11 cellular contexts compared by ENCODE assay signal in the genomic region with DNA sequence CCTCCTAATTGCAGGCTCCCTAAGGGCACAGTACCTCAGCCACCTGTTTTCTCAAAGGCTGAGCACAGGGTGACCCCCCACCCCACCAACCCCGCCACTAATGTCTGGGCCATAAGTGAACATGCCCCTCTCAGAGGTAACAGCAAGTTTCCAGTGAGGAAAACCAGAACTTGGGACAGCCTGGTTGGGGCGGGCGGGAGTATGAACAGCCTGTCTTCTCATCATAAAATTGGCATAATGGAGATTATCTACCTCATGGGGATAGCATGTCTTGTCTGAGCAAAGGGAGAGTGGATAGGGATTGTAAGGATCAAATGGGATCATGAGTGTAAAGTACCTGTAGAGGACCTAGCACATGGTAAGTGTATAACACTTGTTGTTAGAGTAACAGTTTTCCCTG. TPM values are rescaled to one million over a fixed set of nuclear protein-coding genes. Genes with fewer than 3 reads are reported as not detected.
DNase-seq lines count a peak whose midpoint lies in the region; ATAC-seq and TF ChIP-seq lines count a peak whose summit lies in the region.
"Not testable (repeated sequence)": the region's sequence is repeated elsewhere in the genome, so short reads cannot be mapped to it uniquely, and the experiment has no call there.
"Had no signal": no experiment of that assay in that cellular context is flagged by ENCODE, and none has a peak within 500 bp of the region (broad histone marks: within the 10 kb centered on the region; RNA-seq: fewer than 3 reads in every experiment).

No MANE protein-coding gene starts in this region.

- peak overlapping the region in 8 of 11 experiments; percentile 0 to 63 (median 14); a peak in 3 of 22 replicates for H3K9ac ChIP-seq in BLaER1 treated with 17β-estradiol and CSF1 and Interleukin-3, amounts not matched to agents 10 nM and 100 nM
- peak overlapping the region; percentile 18 for H3K9ac ChIP-seq in adipocyte (ENCODE audit: low read length)

- H3K4me2 ChIP-seq in BLaER1 treated with 17β-estradiol and CSF1 and Interleukin-3, amounts not matched to agents 10 nM and 100 nM, result peak overlapping the region in 7 of 11 experiments; percentile 3 to 81 (median 35); a peak in 6 of 22 replicates
- not testable (repeated sequence) for H3K4me2 ChIP-seq in GM23338

- peaks cover 22 to 31% (median 29%) of the 10 kb centered on the region in 10 experiments for H3K4me1 ChIP-seq in BLaER1 treated with 17β-estradiol and CSF1 and Interleukin-3, amounts not matched to agents 10 nM and 100 nM
- H3K4me1 ChIP-seq in GM23338 (ENCODE audit: insufficient read depth); adipocyte (ENCODE audit: control insufficient read depth, insufficient read depth, low read length); cardiac muscle cell (ENCODE audit: low read depth): not testable (repeated sequence)

- H2AFZ ChIP-seq in GM23338, result not testable (repeated sequence)

- H3K9me2 ChIP-seq in GM23338 (ENCODE audit: insufficient read depth), result not testable (repeated sequence)

- peaks cover 28 to 32% (median 30%) of the 10 kb centered on the region in 11 experiments; a peak in 21 of 22 replicates for H4K20me1 ChIP-seq in BLaER1 treated with 17β-estradiol and CSF1 and Interleukin-3, amounts not matched to agents 10 nM and 100 nM
- H4K20me1 ChIP-seq in GM23338 (replicated peaks; ENCODE audit: insufficient read depth), result not testable (repeated sequence)

- H3K4me3 Mint-ChIP-seq in GM23338, result peak overlapping the region; percentile 46; the same call in 1 of the 3 replicates
- peak overlapping the region in 2 of 3 donors; percentile 28 to 54 for H3K4me3 Mint-ChIP-seq in T-cell
- not testable (repeated sequence) for H3K4me3 Mint-ChIP-seq in activated T-cell treated with anti-CD3 and anti-CD28 coated beads, Interleukin-2, amount 50 U/mL, for 24 hours
- H3K4me3 Mint-ChIP-seq in nephron, result peak overlapping the region; percentile 71 to 84 (median 82)
- H3K4me3 Mint-ChIP-seq in stimulated activated naive CD8-positive, alpha-beta T cell treated with anti-CD3 and anti-CD28 coated beads, Interleukin-15, Interleukin-2, amounts not matched to agents 100 ng/mL and 50 ng/mL, for 24 hours, result peak overlapping the region; percentile 48

- not testable (repeated sequence) for H3K27me3 ChIP-seq in BLaER1 treated with 17β-estradiol and CSF1 and Interleukin-3, amounts not matched to agents 10 nM and 100 nM; GM23338 (ENCODE audit: insufficient read depth); adipocyte (replicated peaks; ENCODE audit: control insufficient read depth, insufficient read depth, low read length); cardiac muscle cell

- not testable (repeated sequence) for ATAC-seq in GM23338; T-cell (replicated peaks in 1 of 4)

- CTCF ChIA-PET in T-cell (lab: Charles Lee), result not testable (repeated sequence)

- not testable (repeated sequence) for H3K27ac ChIP-seq in BLaER1 treated with 17β-estradiol and CSF1 and Interleukin-3, amounts not matched to agents 10 nM and 100 nM; GM23338 (ENCODE audit: low read depth)
- peak overlapping the region; percentile 48 for H3K27ac ChIP-seq in cardiac muscle cell

- not testable (repeated sequence) for H3K9me3 Mint-ChIP-seq in GM23338; T-cell; activated T-cell treated with anti-CD3 and anti-CD28 coated beads, Interleukin-2, amount 50 U/mL, for 24 hours; nephron; stimulated activated naive CD8-positive, alpha-beta T cell treated with anti-CD3 and anti-CD28 coated beads, Interleukin-15, Interleukin-2, amounts not matched to agents 100 ng/mL and 50 ng/mL, for 24 hours

- H3K79me2 ChIP-seq in GM23338 (replicated peaks; ENCODE audit: insufficient read depth), result not testable (repeated sequence)

- not testable (repeated sequence) for DNase-seq in GM23338 (ENCODE audit: low spot score); T-cell; activated T-cell treated with anti-CD3 and anti-CD28 coated beads, Interleukin-2, amount 50 U/mL, for 24 hours; adipocyte (ENCODE audit: low read depth); cardiac muscle cell (ENCODE audit: low read depth in 1 of 2, low spot score in 1 of 2)

- H3K36me3 ChIP-seq in BLaER1 treated with 17β-estradiol and CSF1 and Interleukin-3, amounts not matched to agents 10 nM and 100 nM, result peaks cover 29 to 33% (median 30%) of the 10 kb centered on the region in 11 experiments
- not testable (repeated sequence) for H3K36me3 ChIP-seq in GM23338 (ENCODE audit: insufficient read depth)
- H3K36me3 ChIP-seq in adipocyte (ENCODE audit: control insufficient read depth, insufficient read depth, low read length, severe bottlenecking), result peaks cover 29% of the 10 kb centered on the region
- peaks cover 15% of the 10 kb centered on the region for H3K36me3 ChIP-seq in cardiac muscle cell

- POLR2A ChIA-PET in T-cell (lab: Charles Lee), result not testable (repeated sequence)

- not testable (repeated sequence) for H3K4me1 Mint-ChIP-seq in GM23338, nephron
- peaks cover 13 to 32% (median 27%) of the 10 kb centered on the region in 3 donors for H3K4me1 Mint-ChIP-seq in T-cell
- H3K4me1 Mint-ChIP-seq in activated T-cell treated with anti-CD3 and anti-CD28 coated beads, Interleukin-2, amount 50 U/mL, for 24 hours (ENCODE audit: low read depth), result peaks cover 20% of the 10 kb centered on the region
- peaks cover 28% of the 10 kb centered on the region for H3K4me1 Mint-ChIP-seq in stimulated activated naive CD8-positive, alpha-beta T cell treated with anti-CD3 and anti-CD28 coated beads, Interleukin-15, Interleukin-2, amounts not matched to agents 100 ng/mL and 50 ng/mL, for 24 hours (ENCODE audit: low read depth)

- H3K27me3 Mint-ChIP-seq in GM23338 (ENCODE audit: insufficient read depth, low read depth, poor library complexity); T-cell; activated T-cell treated with anti-CD3 and anti-CD28 coated beads, Interleukin-2, amount 50 U/mL, for 24 hours; nephron (ENCODE audit: low read depth); stimulated activated naive CD8-positive, alpha-beta T cell treated with anti-CD3 and anti-CD28 coated beads, Interleukin-15, Interleukin-2, amounts not matched to agents 100 ng/mL and 50 ng/mL, for 24 hours: not testable (repeated sequence)

- not testable (repeated sequence) for H3K4me3 ChIP-seq in BLaER1 treated with 17β-estradiol and CSF1 and Interleukin-3, amounts not matched to agents 10 nM and 100 nM; GM23338; adipocyte (ENCODE audit: low read length); cardiac muscle cell

- not testable (repeated sequence) for TF ChIP-seq CTCF in GM23338 (conservative IDR thresholded peaks at IDR 0.05; ENCODE audit: low read depth in 2 of 2); cardiac muscle cell (IDR thresholded peaks at IDR 0.05; ENCODE audit: low read depth, low read length); nephron (IDR thresholded peaks at IDR 0.05; ENCODE audit: unreplicated experiment in 3 of 3)

- not testable (repeated sequence) for H3F3A ChIP-seq in GM23338 (replicated peaks; ENCODE audit: low read depth)

- H3K27ac Mint-ChIP-seq in GM23338, T-cell, nephron: not testable (repeated sequence)
- peak overlapping the region; percentile 64 for H3K27ac Mint-ChIP-seq in activated T-cell treated with anti-CD3 and anti-CD28 coated beads, Interleukin-2, amount 50 U/mL, for 24 hours
- peak overlapping the region; percentile 86 for H3K27ac Mint-ChIP-seq in stimulated activated naive CD8-positive, alpha-beta T cell treated with anti-CD3 and anti-CD28 coated beads, Interleukin-15, Interleukin-2, amounts not matched to agents 100 ng/mL and 50 ng/mL, for 24 hours

- H3K9me3 ChIP-seq in BLaER1 treated with 17β-estradiol and CSF1 and Interleukin-3, amounts not matched to agents 10 nM and 100 nM (replicated peaks in 1 of 11); adipocyte (ENCODE audit: control insufficient read depth, low read length); cardiac muscle cell (ENCODE audit: low read depth): not testable (repeated sequence)

- H3K36me3 Mint-ChIP-seq in GM23338 (ENCODE audit: low read depth), result peaks cover 30% of the 10 kb centered on the region
- peaks cover 15% of the 10 kb centered on the region for H3K36me3 Mint-ChIP-seq in T-cell
- H3K36me3 Mint-ChIP-seq in activated T-cell treated with anti-CD3 and anti-CD28 coated beads, Interleukin-2, amount 50 U/mL, for 24 hours (ENCODE audit: low read depth), result peaks cover 32% of the 10 kb centered on the region
- peaks cover 25% of the 10 kb centered on the region for H3K36me3 Mint-ChIP-seq in nephron (ENCODE audit: low read depth)
- H3K36me3 Mint-ChIP-seq in stimulated activated naive CD8-positive, alpha-beta T cell treated with anti-CD3 and anti-CD28 coated beads, Interleukin-15, Interleukin-2, amounts not matched to agents 100 ng/mL and 50 ng/mL, for 24 hours (ENCODE audit: low read depth), result peaks cover 29% of the 10 kb centered on the region

RNA-seq across cellular contexts. Expression of a gene that starts 2.3 kb away (rescaled TPM):
- total RNA-seq in GM23338 (2014; rRNA removed; shearing (Covaris generic)), result 124 and 150 TPM in 2 replicates
- polyA plus RNA-seq in GM23338 (2016; fragmentation: Nextera tagmentation; extraction: Ambion mirVana), result 216 and 232 TPM in 2 replicates
- 100 to 1,000 TPM in 2 of 5 donors, 10 to 100 TPM in 3; 72.5 to 122 (median 94.3) TPM for total RNA-seq in T-cell
- total RNA-seq in cardiac muscle cell, result 115 and 309 TPM in 2 replicates
- polyA plus RNA-seq in cardiac muscle cell, result 179 and 244 TPM in 2 replicates

RNA-seq across cellular contexts. Expression of a gene that starts 5.2 kb away (rescaled TPM):
- 1.5 and 2.1 TPM in 2 replicates for total RNA-seq in GM23338 (2014; rRNA removed; shearing (Covaris generic))
- polyA plus RNA-seq in GM23338 (2016; fragmentation: Nextera tagmentation; extraction: Ambion mirVana) (3.3 and 3.7 TPM in 2 replicates), cardiac muscle cell (11.9 and 13.8 TPM in 2 replicates)
- total RNA-seq in T-cell (1 to 10 TPM in 4 of 5 donors, not detected in 1; 3.5 to 7.7 (median 3.9) TPM), cardiac muscle cell (3.5 and 6.6 TPM in 2 replicates)
- total RNA-seq: A673; CD8-positive, alpha-beta T cell had no signal

RNA-seq across cellular contexts. Expression of a gene that starts 8.0 kb away (rescaled TPM):
- not detected in 2 replicates for total RNA-seq in GM23338 (2014; rRNA removed; shearing (Covaris generic))
- 0.44 and 1.3 TPM in 2 replicates for polyA plus RNA-seq in GM23338 (2016; fragmentation: Nextera tagmentation; extraction: Ambion mirVana)
- total RNA-seq in T-cell, result not detected
- total RNA-seq in cardiac muscle cell, result 1.2 and 5.2 TPM in 2 replicates
- 5.0 and 5.1 TPM in 2 replicates for polyA plus RNA-seq in cardiac muscle cell
- total RNA-seq: A673; CD8-positive, alpha-beta T cell; GM12878 had no signal
- polyA plus RNA-seq: GM12878 had no signal

RNA-seq across cellular contexts. Expression of a gene that starts 10.9 kb away (rescaled TPM):
- total RNA-seq in GM23338 (2014; rRNA removed; shearing (Covaris generic)), result 5.7 TPM in 2 replicates
- 16.4 and 17.2 TPM in 2 replicates for polyA plus RNA-seq in GM23338 (2016; fragmentation: Nextera tagmentation; extraction: Ambion mirVana)
- total RNA-seq in T-cell, result not detected
- total RNA-seq in cardiac muscle cell, result 16.9 and 25.9 TPM in 2 replicates
- polyA plus RNA-seq in cardiac muscle cell, result 28.8 and 42.8 TPM in 2 replicates
- total RNA-seq: CD8-positive, alpha-beta T cell had no signal

RNA-seq across cellular contexts. Expression of a gene that starts 33.3 kb away (rescaled TPM):
- total RNA-seq in GM23338 (2014; rRNA removed; shearing (Covaris generic)), result not detected in 2 replicates
- polyA plus RNA-seq in GM23338 (2016; fragmentation: Nextera tagmentation; extraction: Ambion mirVana) (not detected in 2 replicates), cardiac muscle cell (not detected in 2 replicates)
- total RNA-seq in T-cell (not detected), cardiac muscle cell (not detected in 2 replicates)
- total RNA-seq: A673; CD8-positive, alpha-beta T cell; GM12878 had no signal
- polyA plus RNA-seq: GM12878 had no signal
